10 cellular contexts compared by ENCODE assay signal in the genomic region with DNA sequence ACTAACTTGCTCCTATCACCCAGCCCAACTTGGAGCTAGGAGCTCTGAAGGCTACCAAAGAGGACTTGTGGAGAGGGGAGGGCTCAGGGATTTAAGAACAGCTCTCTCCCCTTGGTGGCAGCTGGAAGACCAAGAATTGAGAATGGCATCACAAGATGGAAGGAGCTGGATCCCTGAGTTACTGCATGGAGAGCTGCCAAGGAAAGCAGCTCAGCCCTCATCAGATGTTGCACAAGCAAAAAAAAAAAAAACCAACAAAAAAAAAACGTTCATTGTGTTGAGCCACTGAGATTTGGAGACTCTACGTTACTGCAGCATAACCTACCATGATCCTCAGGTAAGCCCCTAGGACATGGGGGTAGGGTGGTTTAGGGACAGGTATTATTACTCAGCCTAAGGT. TPM values are rescaled to one million over a fixed set of nuclear protein-coding genes. Genes with fewer than 3 reads are reported as not detected.
DNase-seq lines count a peak whose midpoint lies in the region; ATAC-seq and TF ChIP-seq lines count a peak whose summit lies in the region.
"Had no signal": no experiment of that assay in that cellular context is flagged by ENCODE, and none has a peak within 500 bp of the region (broad histone marks: within the 10 kb centered on the region; RNA-seq: fewer than 3 reads in every experiment).

No MANE protein-coding gene starts in this region.

- no peaks in the 10 kb centered on the region for H3K9me3 ChIP-seq in adipocyte (ENCODE audit: control insufficient read depth, low read length)

- peaks cover 64% of the 10 kb centered on the region for H3K4me1 ChIP-seq in adipocyte (ENCODE audit: control insufficient read depth, insufficient read depth, low read length)

- intact Hi-C loops in posterior cingulate gyrus (cut with DNase I) = no loop called here

- no peak for ATAC-seq in activated CD4-positive, CD25-positive, alpha-beta regulatory T cell treated with anti-CD3 and anti-CD28 coated beads, Interleukin-2, amount 50 U/mL, for 24 hours
- ATAC-seq in GM19455 (IDR thresholded peaks at IDR 0.05; ENCODE audit: unreplicated experiment) = no peak

- H3K9ac ChIP-seq in adipocyte (ENCODE audit: low read length) = peak overlapping the region; percentile 76

- TF ChIP-seq CTCF in AG10803 (conservative IDR thresholded peaks at IDR 0.05; ENCODE audit: low read length) (no peak), fibroblast of the aortic adventitia (IDR thresholded peaks at IDR 0.05; ENCODE audit: insufficient read depth, low read length) (no peak), retinal pigment epithelial cell (conservative IDR thresholded peaks at IDR 0.05; ENCODE audit: low read depth, low read length) (no peak)

- DNase-seq in AG10803 (ENCODE audit: low read depth) = peak; percentile 86
- DNase-seq in adipocyte (ENCODE audit: low read depth) = peak; percentile 86
- peak; percentile 93 for DNase-seq in fibroblast of the aortic adventitia (ENCODE audit: low read depth)
- peak; percentile 60 for DNase-seq in retinal pigment epithelial cell (ENCODE audit: low read depth)
- DNase-seq in posterior cingulate gyrus = no peak
- no peak for DNase-seq in NCI-H1417 (lab: John Stamatoyannopoulos, UW)
- DNase-seq: activated naive CD4-positive, alpha-beta T cell; CD4-positive, CD25-positive, alpha-beta regulatory T cell had no signal

- H3K4me3 ChIP-seq in AG10803 (ENCODE audit: low read length) = no peak overlapping the region
- H3K4me3 ChIP-seq in adipocyte (ENCODE audit: low read length) = peak overlapping the region; percentile 45
- H3K4me3 ChIP-seq in fibroblast of the aortic adventitia (ENCODE audit: low read depth, low read length) = no peak overlapping the region
- no peak overlapping the region for H3K4me3 ChIP-seq in retinal pigment epithelial cell (ENCODE audit: low read length)

- H3K27me3 ChIP-seq in adipocyte (replicated peaks; ENCODE audit: control insufficient read depth, insufficient read depth, low read length) = no peaks in the 10 kb centered on the region

- H3K36me3 ChIP-seq in adipocyte (ENCODE audit: control insufficient read depth, insufficient read depth, low read length, severe bottlenecking) = peaks cover 46% of the 10 kb centered on the region

RNA-seq across cellular contexts. Expression of a gene that starts 41.0 kb away (rescaled TPM):
- total RNA-seq in fibroblast of the aortic adventitia (ENCODE audit: low replicate concordance) = 308 and 429 TPM in 2 replicates

Comparison
In these comparisons a context has a peak if more than half of its experiments do, and no peak if none do; other contexts are left out.
1. DNase-seq: peak in AG10803 (single experiment), adipocyte (single experiment), fibroblast of the aortic adventitia (single experiment) and retinal pigment epithelial cell (single experiment); none in posterior cingulate gyrus (0 of 10) and NCI-H1417 (0 of 3).